21 cellular contexts compared by ENCODE assay signal in genomic region chr12:77218278-77218677, GRCh38.
DNase-seq lines count a peak whose midpoint lies in the region; ATAC-seq and FAIRE-seq lines count a peak whose summit lies in the region.
"Had no signal": no experiment of that assay in that cellular context is flagged by ENCODE, and none has a peak within 500 bp of the region (broad histone marks: within the 10 kb centered on the region; RNA-seq: fewer than 3 reads in every experiment).

No MANE protein-coding gene starts in this region.

- DNase-seq in DMS53 (lab: John Stamatoyannopoulos, UW) (peak; percentile 43), DMS53 treated with DMSO at 0.1 percent for 48 hours (lab: John Stamatoyannopoulos, UW; ENCODE audit: unreplicated experiment) (no peak), NCI-H187 (lab: John Stamatoyannopoulos, UW) (peak; percentile 60 to 62), NCI-H526 (lab: John Stamatoyannopoulos, UW) (no peak), SHP77 treated with DMSO at 0.1 percent for 48 hours (lab: John Stamatoyannopoulos, UW) (no peak), activated gamma-delta T cell (lab: John Stamatoyannopoulos, UW) (no peak), frontal cortex (ENCODE audit: low spot score in 2 of 2) (no peak)
- DNase-seq: activated CD8-positive, alpha-beta memory T cell treated with anti-CD3 and anti-CD28 coated beads for 24 hours; activated T-cell treated with anti-CD3 and anti-CD28 coated beads, Interleukin-2, amount 50 U/mL, for 4 hours; COR-L47; effector CD8-positive, alpha-beta T cell; kidney glomerular epithelial cell; mammary epithelial cell; NCI-H1092 treated with DMSO at 0.1 percent for 48 hours; NCI-H2081; NCI-H526 treated with DMSO at 0.1 percent for 48 hours; small intestine; stimulated activated CD4-positive, alpha-beta T cell treated with anti-CD3 and anti-CD28 coated beads, Interleukin-2, amount 100 ng/mL, for 48 hours; trophoblast cell had no signal

- FAIRE-seq in frontal cortex (lab: Jason Lieb, UNC) = no peak
- FAIRE-seq: small intestine had no signal

- peak; percentile 81 for ATAC-seq in HG02759 (IDR thresholded peaks at IDR 0.05; ENCODE audit: unreplicated experiment)
- ATAC-seq: activated CD4-positive, CD25-positive, alpha-beta regulatory T cell treated with anti-CD3 and anti-CD28 coated beads, Interleukin-2, amount 50 U/mL, for 24 hours; activated T-cell treated with anti-CD3 and anti-CD28 coated beads, Interleukin-2, amount 50 U/mL, for 4 hours had no signal

Comparison
In these comparisons a context has a peak if more than half of its experiments do, and no peak if none do; other contexts are left out.
1. DNase-seq: peak in DMS53 (single experiment) and NCI-H187 (2 of 2); none in DMS53 treated with DMSO at 0.1 percent for 48 hours (single experiment), NCI-H526 (0 of 2), SHP77 treated with DMSO at 0.1 percent for 48 hours (single experiment), activated gamma-delta T cell (single experiment) and frontal cortex (0 of 2).